8 cellular contexts compared by ENCODE assay signal in genomic region chr2:41782306-41783158, GRCh38.
DNase-seq lines count a peak whose midpoint lies in the region; ATAC-seq, FAIRE-seq and TF ChIP-seq lines count a peak whose summit lies in the region.

No MANE protein-coding gene starts in this region.

- no peak overlapping the region for H3K4me2 ChIP-seq in A549

- POLR2A ChIA-PET in A549 (lab: Yijun Ruan, JAX), result no interaction called here

- no peak overlapping the region for H3K27ac ChIP-seq in A549

- TF ChIP-seq RAD21 in A549 (conservative IDR thresholded peaks at IDR 0.05 in 1 of 2, IDR thresholded peaks at IDR 0.05 in 1 of 2), result peak; percentile 96 to 98

- H3K4me1 ChIP-seq in A549, result no peaks in the 10 kb centered on the region

- H3K9me3 ChIP-seq in A549, result no peaks in the 10 kb centered on the region

- peak; percentile 97 for TF ChIP-seq CTCF in A549 (IDR thresholded peaks at IDR 0.05)
- TF ChIP-seq CTCF in astrocyte of the cerebellum (IDR thresholded peaks at IDR 0.05; ENCODE audit: low read depth, low read length, missing control alignments), result peak; percentile 70

- DNase-seq in A549 (ENCODE audit: low read depth in 1 of 2, low spot score in 1 of 2) (peak; percentile 53 to 56), ELR (ENCODE audit: low read depth) (peak; percentile 49), NCI-H82 (lab: John Stamatoyannopoulos, UW) (peak; percentile 67), astrocyte of the cerebellum (ENCODE audit: low read depth) (peak; percentile 20), inferior parietal cortex (ENCODE audit: extremely low spot score) (peak; percentile 82), NCI-H774 (lab: John Stamatoyannopoulos, UW) (no peak)
- DNase-seq in stimulated activated CD8-positive, alpha-beta memory T cell treated with anti-CD3 and anti-CD28 coated beads, Interleukin-12 subunit alpha, Interleukin-12 subunit beta, amount 100 ng/mL, for 1 hour (ENCODE audit: low read depth), result peak; percentile 2

- in situ Hi-C loops in astrocyte of the cerebellum (cut with HindIII; ENCODE audit: low sequenced_read_pairs), result no loop called here

- ATAC-seq in A549 (peak; percentile 47 to 76; a peak in 5 of 6 replicates), HG02885 (IDR thresholded peaks at IDR 0.05; ENCODE audit: poor library complexity, unreplicated experiment) (peak; percentile 64)

- 11% methylated on average over 6 of the region's 6 CpGs for WGBS in A549 (ENCODE audit: missing lambda C conversion rate)

- peak; percentile 80 for FAIRE-seq in A549 (lab: Jason Lieb, UNC)

- TF ChIP-seq POLR2A in A549 (IDR thresholded peaks at IDR 0.05; ENCODE audit: low read length), result no peak

- CTCF ChIA-PET in A549 (lab: Yijun Ruan, JAX), result interaction anchor here (0.8 to 1.6 kb wide), 5 partner anchors 9 to 116 kb away, joined by 3 to 4 read pairs (median 3); no protein-coding TSS in a partner anchor

- H3K4me3 ChIP-seq in A549, result no peak overlapping the region
- no peak overlapping the region for H3K4me3 ChIP-seq in astrocyte of the cerebellum (ENCODE audit: low read depth, low read length)

- TF ChIP-seq EP300 in A549 (IDR thresholded peaks at IDR 0.05), result no peak

TF ChIP-seq in A549, 52 proteins besides CTCF, POLR2A, EP300 and RAD21:
- peak; percentile 83 for TF ChIP-seq SMC3 (IDR thresholded peaks at IDR 0.05)
- TF ChIP-seq ZNF302 (CRISPR knock-in tag; IDR thresholded peaks at IDR 0.05), result no peak
